20 cellular contexts compared by ENCODE assay signal in the genomic region with DNA sequence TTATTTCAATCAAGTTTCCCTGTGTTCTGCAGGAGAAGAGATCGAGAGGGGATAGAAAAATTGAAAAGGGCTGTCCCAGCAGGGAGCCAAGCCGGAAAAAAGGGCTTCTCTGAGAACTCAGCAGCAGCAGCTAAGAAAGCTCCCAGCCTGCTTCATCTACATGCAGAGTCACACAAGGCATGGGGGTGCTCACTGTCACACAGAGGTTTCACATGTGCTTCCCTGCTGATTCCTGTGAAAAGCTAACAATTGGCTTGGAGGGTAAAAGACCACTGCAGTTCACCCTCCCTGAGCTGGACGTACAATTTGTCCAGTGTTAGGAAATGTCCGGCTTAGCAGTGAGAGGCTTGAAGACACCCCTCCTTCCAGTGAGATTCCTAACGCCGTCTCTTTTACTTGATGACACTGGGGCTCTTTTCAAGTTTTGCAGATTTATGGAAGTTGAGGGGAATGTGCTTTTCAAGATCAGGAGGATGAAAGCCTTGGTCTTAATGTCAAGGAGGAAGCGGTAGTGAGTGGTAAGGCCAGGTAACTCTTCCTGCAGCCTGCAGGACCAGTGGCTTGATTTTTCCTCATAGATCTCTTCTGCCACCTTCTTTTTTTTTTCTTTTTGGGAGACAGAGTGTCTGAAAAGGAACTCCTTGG.
A peak's percentile ranks its signal among the peaks of the same experiment; 100 is the strongest.
DNase-seq lines count a peak whose midpoint lies in the region; ATAC-seq and TF ChIP-seq lines count a peak whose summit lies in the region.
"Had no signal": no experiment of that assay in that cellular context is flagged by ENCODE, and none has a peak within 500 bp of the region (broad histone marks: within the 10 kb centered on the region; RNA-seq: fewer than 3 reads in every experiment).

No MANE protein-coding gene starts in this region.

- peak overlapping the region; percentile 61 to 92 (median 83) for H3K27ac Mint-ChIP-seq in H9
- H3K27ac Mint-ChIP-seq in CD8-positive, alpha-beta T cell: no peak overlapping the region
- H3K27ac Mint-ChIP-seq: activated CD8-positive, alpha-beta T cell treated with anti-CD3 and anti-CD28 coated beads, Interleukin-2, amount 10 ng/mL, durations not matched to agents 7 days and 5 days; activated naive CD8-positive, alpha-beta T cell treated with anti-CD3 and anti-CD28 coated beads, Interleukin-2, amount 10 ng/mL, durations not matched to agents 7 days and 5 days; activated T-cell treated with anti-CD3 and anti-CD28 coated beads, Interleukin-2, amount 50 U/mL, for 72 hours had no signal

- no peaks in the 10 kb centered on the region for H3F3A ChIP-seq in neural cell (ENCODE audit: insufficient read depth, low read length, poor library complexity, severe bottlenecking)

- WGBS in H9 (ENCODE audit: extremely low coverage, insufficient read length, low lambda C conversion rate): no CpG with 5 or more reads among the region's 7 CpGs

- no peak overlapping the region for H2BK20ac ChIP-seq in H9 (ENCODE audit: low read depth, low read length, poor library complexity, severe bottlenecking)

- H2BK5ac ChIP-seq in H9 (ENCODE audit: insufficient read length, low read length): no peak overlapping the region

- H3K4me2 ChIP-seq in H9 (ENCODE audit: insufficient read depth, insufficient read length, low read length): peak overlapping the region; percentile 18
- H3K4me2 ChIP-seq in neural cell (ENCODE audit: low read length): peak overlapping the region; percentile 66
- H3K4me2 ChIP-seq: KMS-11 had no signal

- H3K27ac ChIP-seq in H9 (ENCODE audit: insufficient read length, low read depth, low read length): no peak overlapping the region
- H3K27ac ChIP-seq in neural cell (ENCODE audit: low read length): peak overlapping the region; percentile 57
- H3K27ac ChIP-seq in CD8-positive, alpha-beta T cell (ENCODE audit: low read depth, low read length): no peak overlapping the region
- H3K27ac ChIP-seq: HL-60, KMS-11, left lung, prostate gland, WERI-Rb-1 had no signal

- H2BK15ac ChIP-seq in H9 (ENCODE audit: low read depth, low read length): no peak overlapping the region

- H3K18ac ChIP-seq in H9 (ENCODE audit: insufficient read length, low read depth, low read length): no peak overlapping the region

- no peak overlapping the region for H3K56ac ChIP-seq in H9 (ENCODE audit: insufficient read length, low read depth, low read length)

- H3K79me1 ChIP-seq in H9 (ENCODE audit: insufficient read depth, low read depth, low read length, poor library complexity, severe bottlenecking): no peaks in the 10 kb centered on the region

- no peaks in the 10 kb centered on the region for H3K36me3 Mint-ChIP-seq in H9 (ENCODE audit: insufficient read depth in 1 of 3, low read depth in 3 of 3)
- peaks cover 56% of the 10 kb centered on the region for H3K36me3 Mint-ChIP-seq in CD8-positive, alpha-beta T cell

- TF ChIP-seq RAD21 in neural cell (conservative IDR thresholded peaks at IDR 0.05): peak; percentile 26

- H2AFZ ChIP-seq in H9 (ENCODE audit: low read length) (no peak overlapping the region), neural cell (ENCODE audit: low read depth, low read length) (no peak overlapping the region)

- peak; percentile 10; the same call in 2 of the 3 replicates for ATAC-seq in SK-N-SH treated with all-trans-retinoic acid at 6 μM for 48 hours
- no peak for ATAC-seq in GM19395 (IDR thresholded peaks at IDR 0.05; ENCODE audit: unreplicated experiment)
- no peak for ATAC-seq in CD8-positive, alpha-beta T cell
- ATAC-seq: activated CD8-positive, alpha-beta T cell treated with anti-CD3 and anti-CD28 coated beads, Interleukin-2, amount 10 ng/mL, durations not matched to agents 7 days and 5 days; activated T-cell treated with anti-CD3 and anti-CD28 coated beads, Interleukin-2, amount 50 U/mL, for 72 hours; left lung had no signal

- no peaks in the 10 kb centered on the region for H3K23me2 ChIP-seq in H9 (ENCODE audit: insufficient read length, low read depth, low read length, poor library complexity, severe bottlenecking)

- H3K4me1 Mint-ChIP-seq in H9: peaks cover 32 to 34% of the 10 kb centered on the region in 2 experiments
- no peaks in the 10 kb centered on the region for H3K4me1 Mint-ChIP-seq in CD8-positive, alpha-beta T cell (ENCODE audit: low read depth)
- H3K4me1 Mint-ChIP-seq: activated naive CD8-positive, alpha-beta T cell treated with anti-CD3 and anti-CD28 coated beads, Interleukin-2, amount 10 ng/mL, durations not matched to agents 7 days and 5 days had no signal

- no peak overlapping the region for H2BK12ac ChIP-seq in H9 (ENCODE audit: insufficient read length, low read depth, low read length)

- H3K79me2 ChIP-seq in H9 (ENCODE audit: insufficient read depth, low read length) (no peaks in the 10 kb centered on the region), neural cell (replicated peaks; ENCODE audit: insufficient read depth, low read length) (no peaks in the 10 kb centered on the region)

- no peak for TF ChIP-seq EP300 in neural cell (conservative IDR thresholded peaks at IDR 0.05; ENCODE audit: poor library complexity, severe bottlenecking)

- no peaks in the 10 kb centered on the region for H3K4me1 ChIP-seq in H9 (ENCODE audit: insufficient read depth, low read length)
- H3K4me1 ChIP-seq in CD8-positive, alpha-beta T cell (ENCODE audit: insufficient read depth, low read length): no peaks in the 10 kb centered on the region
- H3K4me1 ChIP-seq: left lung, prostate gland had no signal

- intact Hi-C loops in head of caudate nucleus (cut with DNase I): no loop called here
- intact Hi-C loops in CD8-positive, alpha-beta T cell (cut with DNase I, micrococcal nuclease): no loop called here

- H4K20me1 ChIP-seq in H9 (ENCODE audit: control insufficient read depth, insufficient read depth, insufficient read length): no peaks in the 10 kb centered on the region
- no peaks in the 10 kb centered on the region for H4K20me1 ChIP-seq in neural cell (ENCODE audit: insufficient read depth)

- no peak overlapping the region for H4K91ac ChIP-seq in H9 (ENCODE audit: insufficient read length, low read depth, low read length)

- POLR2A ChIA-PET in CD8-positive, alpha-beta T cell (lab: Charles Lee): interaction anchor here (0.9 kb wide), 1 partner anchor 18 kb away, joined by 4 read pairs; no protein-coding TSS in a partner anchor

- no peak overlapping the region for H2AK5ac ChIP-seq in H9 (ENCODE audit: insufficient read length, low read length)

- no peak overlapping the region for H3K4ac ChIP-seq in H9 (ENCODE audit: low read depth, low read length)

- no peak for TF ChIP-seq CTCF in H9 (conservative IDR thresholded peaks at IDR 0.05)
- TF ChIP-seq CTCF in neural cell (IDR thresholded peaks at IDR 0.05; ENCODE audit: poor library complexity, severe bottlenecking): no peak
- no peak for TF ChIP-seq CTCF in CD8-positive, alpha-beta T cell (IDR thresholded peaks at IDR 0.05)

- no peak overlapping the region for H3T11ph ChIP-seq in H9 (ENCODE audit: low read length)

- H3K27me3 Mint-ChIP-seq in H9 (ENCODE audit: low read depth): no peaks in the 10 kb centered on the region; the same call in 1 of the 2 replicates
- H3K27me3 Mint-ChIP-seq in CD8-positive, alpha-beta T cell (ENCODE audit: low read depth): no peaks in the 10 kb centered on the region
- H3K27me3 Mint-ChIP-seq: activated naive CD8-positive, alpha-beta T cell treated with anti-CD3 and anti-CD28 coated beads, Interleukin-2, amount 10 ng/mL, durations not matched to agents 7 days and 5 days; naive B cell had no signal

- H3K4me3 ChIP-seq in neural cell (ENCODE audit: low read length): peak overlapping the region; percentile 50
- H3K4me3 ChIP-seq in CD8-positive, alpha-beta T cell (ENCODE audit: low read depth, low read length): no peak overlapping the region
- H3K4me3 ChIP-seq: left lung, prostate gland had no signal

- H4K5ac ChIP-seq in H9 (ENCODE audit: insufficient read length, low read depth, low read length): no peak overlapping the region

- H3K14ac ChIP-seq in H9 (ENCODE audit: insufficient read depth, low read length): no peak overlapping the region

- no peak overlapping the region for H4K8ac ChIP-seq in H9 (replicated peaks; ENCODE audit: insufficient read length, low read depth, low read length)

- H2BK120ac ChIP-seq in H9 (ENCODE audit: low read depth, low read length, poor library complexity, severe bottlenecking): no peak overlapping the region

- H3K9me3 ChIP-seq in H9 (ENCODE audit: control insufficient read depth, low read depth, low read length): no peaks in the 10 kb centered on the region
- H3K9me3 ChIP-seq in neural cell (ENCODE audit: low read length): no peaks in the 10 kb centered on the region
- no peaks in the 10 kb centered on the region for H3K9me3 ChIP-seq in CD8-positive, alpha-beta T cell (ENCODE audit: low read length)
- H3K9me3 ChIP-seq: left lung, prostate gland had no signal

- no peaks in the 10 kb centered on the region for H3K36me3 ChIP-seq in neural cell (ENCODE audit: insufficient read depth, low read length)
- H3K36me3 ChIP-seq in CD8-positive, alpha-beta T cell (ENCODE audit: insufficient read depth, low read length): peaks cover 5% of the 10 kb centered on the region
- H3K36me3 ChIP-seq: prostate gland had no signal

- H3K27me3 ChIP-seq in H9 (ENCODE audit: insufficient read depth, low read length) (no peaks in the 10 kb centered on the region), neural cell (ENCODE audit: insufficient read depth, low read depth, low read length) (no peaks in the 10 kb centered on the region)
- H3K27me3 ChIP-seq in CD8-positive, alpha-beta T cell (ENCODE audit: insufficient read depth, low read length): no peaks in the 10 kb centered on the region
- H3K27me3 ChIP-seq: left lung had no signal

- H3K9ac ChIP-seq in H9 (ENCODE audit: extremely low read depth, insufficient read length, low read length) (no peak overlapping the region), neural cell (ENCODE audit: low read length) (no peak overlapping the region)
- H3K9ac ChIP-seq: KMS-11 had no signal

- CTCF ChIA-PET in CD8-positive, alpha-beta T cell (lab: Charles Lee): no interaction called here

- H3K4me3 Mint-ChIP-seq in H9: peak overlapping the region; percentile 12 to 55; a peak in 4 of 5 replicates
- no peak overlapping the region for H3K4me3 Mint-ChIP-seq in CD8-positive, alpha-beta T cell
- H3K4me3 Mint-ChIP-seq: activated CD8-positive, alpha-beta T cell treated with anti-CD3 and anti-CD28 coated beads, Interleukin-2, amount 10 ng/mL, durations not matched to agents 7 days and 5 days; activated naive CD8-positive, alpha-beta T cell treated with anti-CD3 and anti-CD28 coated beads, Interleukin-2, amount 10 ng/mL, durations not matched to agents 7 days and 5 days; activated T-cell treated with anti-CD3 and anti-CD28 coated beads, Interleukin-2, amount 50 U/mL, for 72 hours had no signal

- DNase-seq in H9 (peak; percentile 87), head of caudate nucleus (peak in 27 of 42 donors; percentile 7 to 71 (median 33)), NCI-H128 (lab: John Stamatoyannopoulos, UW; ENCODE audit: unreplicated experiment) (no peak), kidney glomerular epithelial cell (lab: John Stamatoyannopoulos, UW) (no peak)
- DNase-seq in CD8-positive, alpha-beta T cell: no peak
- DNase-seq: activated CD8-positive, alpha-beta T cell treated with anti-CD3 and anti-CD28 coated beads, Interleukin-2, amount 10 ng/mL, durations not matched to agents 7 days and 5 days; activated naive CD8-positive, alpha-beta T cell treated with anti-CD3 and anti-CD28 coated beads, Interleukin-2, amount 10 ng/mL, durations not matched to agents 7 days and 5 days; activated T-cell treated with anti-CD3 and anti-CD28 coated beads, Interleukin-2, amount 50 U/mL, for 72 hours; effector CD8-positive, alpha-beta T cell; left lung; naive B cell; NCI-H1092; NCI-H774; WERI-Rb-1 had no signal

- no peak overlapping the region for H3K23ac ChIP-seq in H9 (ENCODE audit: insufficient read length, low read depth, low read length)

- no peaks in the 10 kb centered on the region for H3K9me3 Mint-ChIP-seq in H9
- no peaks in the 10 kb centered on the region for H3K9me3 Mint-ChIP-seq in CD8-positive, alpha-beta T cell
- H3K9me3 Mint-ChIP-seq: activated naive CD8-positive, alpha-beta T cell treated with anti-CD3 and anti-CD28 coated beads, Interleukin-2, amount 10 ng/mL, durations not matched to agents 7 days and 5 days; activated T-cell treated with anti-CD3 and anti-CD28 coated beads, Interleukin-2, amount 50 U/mL, for 72 hours; naive B cell had no signal

- H3K9me2 ChIP-seq in neural cell (ENCODE audit: insufficient read depth, low read length): no peaks in the 10 kb centered on the region

Comparison
In these comparisons a context has a peak if more than half of its experiments do, and no peak if none do; other contexts are left out.
1. DNase-seq: peak in H9 (single experiment) and head of caudate nucleus (27 of 42); none in CD8-positive, alpha-beta T cell (0 of 7), NCI-H128 (single experiment) and kidney glomerular epithelial cell (single experiment).